ENCODE assay signal across 8 cellular contexts in the genomic region with DNA sequence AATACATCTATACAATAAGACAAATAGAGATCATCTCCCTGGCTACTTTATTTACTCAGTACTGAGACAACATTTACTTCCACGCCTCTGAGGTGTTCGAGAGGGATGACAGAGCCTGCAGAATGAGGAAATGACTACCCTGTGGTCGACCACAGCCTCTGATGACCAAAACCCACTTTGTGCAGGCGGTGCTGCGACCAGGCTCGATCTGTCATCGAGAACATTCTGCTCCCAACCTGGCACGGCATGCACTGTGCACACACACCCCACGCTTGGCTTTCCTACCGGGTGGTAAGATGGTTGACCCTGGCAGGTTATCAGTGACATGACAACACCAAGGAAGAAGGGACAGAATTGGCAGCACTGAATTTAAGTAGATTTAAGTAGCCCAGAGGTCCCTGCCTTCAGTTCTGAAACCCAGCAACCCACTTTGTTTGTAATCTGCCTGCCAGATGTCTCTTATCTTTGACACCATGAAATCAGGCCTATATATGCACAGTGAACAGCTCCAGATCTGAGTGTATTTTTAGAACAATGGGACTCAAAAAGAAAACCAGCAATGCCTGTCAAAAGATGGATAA. TPM values are rescaled to one million over a fixed set of nuclear protein-coding genes. Genes with fewer than 3 reads are reported as not detected.
DNase-seq lines count a peak whose midpoint lies in the region; ATAC-seq and TF ChIP-seq lines count a peak whose summit lies in the region.

No MANE protein-coding gene starts in this region.

- intact Hi-C loops in sigmoid colon (cut with DNase I): loop anchor here (5.0 kb wide), 3 partner anchors 88 to 298 kb away; a partner anchor contains a TSS

- ATAC-seq in GM18867 (IDR thresholded peaks at IDR 0.05; ENCODE audit: unreplicated experiment): peak; percentile 93
- ATAC-seq in HG03066 (IDR thresholded peaks at IDR 0.05; ENCODE audit: low read depth, unreplicated experiment): peak; percentile 93

- H3K9me3 ChIP-seq in AG04450 (ENCODE audit: control insufficient read depth, insufficient read depth, low read length) (no peaks in the 10 kb centered on the region), Peyer's patch (no peaks in the 10 kb centered on the region), sigmoid colon (no peaks in the 10 kb centered on the region)

- peaks cover 0 to 7% (median 7%) of the 10 kb centered on the region in 4 donors for H3K4me1 ChIP-seq in Peyer's patch
- H3K4me1 ChIP-seq in sigmoid colon: peaks cover 0 to 40% (median 31%) of the 10 kb centered on the region in 4 donors

- H3K4me3 ChIP-seq in AG04450 (ENCODE audit: low read depth, low read length): no peak overlapping the region
- no peak overlapping the region for H3K4me3 ChIP-seq in Peyer's patch
- no peak overlapping the region for H3K4me3 ChIP-seq in kidney epithelial cell (ENCODE audit: low read depth, low read length)
- H3K4me3 ChIP-seq in sigmoid colon: no peak overlapping the region

- peak; percentile 59 for DNase-seq in AG04450 (ENCODE audit: low read depth, low spot score)
- DNase-seq in Peyer's patch: peak in 2 of 3 donors; percentile 89 to 93
- DNase-seq in activated naive CD4-positive, alpha-beta T cell treated with anti-CD3 and anti-CD28 coated beads, Interleukin-2, amount 50 U/mL, for 16 hours: peak; percentile 21
- peak; percentile 59 for DNase-seq in kidney epithelial cell (ENCODE audit: low read depth)
- peak; percentile 15 to 16 for DNase-seq in stimulated activated CD8-positive, alpha-beta memory T cell treated with anti-CD3 and anti-CD28 coated beads, Interleukin-4, amount 100 ng/mL, for 1 hour (ENCODE audit: low read depth in 2 of 2, low spot score in 1 of 2)
- no peak for DNase-seq in sigmoid colon

- H3K27ac ChIP-seq in AG04450 (ENCODE audit: low read depth, low read length) (no peak overlapping the region), Peyer's patch (peak overlapping the region; percentile 6 to 72 (median 25)), sigmoid colon (peak overlapping the region in 1 of 4 donors; percentile 63)

- TF ChIP-seq EP300 in sigmoid colon (IDR thresholded peaks at IDR 0.05): no peak

- CTCF ChIA-PET in AG04450 (lab: Charles Lee): interaction anchor here (5.0 kb wide), 1 partner anchor 426 kb away, joined by 43 read pairs; no protein-coding TSS in a partner anchor

- POLR2A ChIA-PET in AG04450 (lab: Yijun Ruan, JAX): interaction anchor here (1.6 kb wide), 1 partner anchor 43 kb away, joined by 3 read pairs; a partner anchor contains a TSS

- no peaks in the 10 kb centered on the region for H3K27me3 ChIP-seq in AG04450 (ENCODE audit: control insufficient read depth, insufficient read depth, low read length)
- no peaks in the 10 kb centered on the region for H3K27me3 ChIP-seq in Peyer's patch
- H3K27me3 ChIP-seq in kidney epithelial cell (ENCODE audit: control insufficient read depth, insufficient read depth, low read length): no peaks in the 10 kb centered on the region
- no peaks in the 10 kb centered on the region for H3K27me3 ChIP-seq in sigmoid colon

- 36 to 40% methylated on average over 10 of the region's 10 CpGs for WGBS in sigmoid colon, 2 donors

- TF ChIP-seq POLR2A in Peyer's patch (IDR thresholded peaks at IDR 0.05) (no peak), sigmoid colon (IDR thresholded peaks at IDR 0.05) (no peak)

- TF ChIP-seq CTCF in AG04450 (IDR thresholded peaks at IDR 0.05; ENCODE audit: low read depth, low read length) (no peak), Peyer's patch (IDR thresholded peaks at IDR 0.05) (no peak), kidney epithelial cell (IDR thresholded peaks at IDR 0.05; ENCODE audit: insufficient read depth, low read length, poor library complexity, severe bottlenecking) (no peak), sigmoid colon (IDR thresholded peaks at IDR 0.05) (no peak)

- H3K36me3 ChIP-seq in Peyer's patch (peaks cover 0 to 23% (median 0%) of the 10 kb centered on the region in 3 donors), kidney epithelial cell (ENCODE audit: control insufficient read depth, insufficient read depth, low read length) (no peaks in the 10 kb centered on the region), sigmoid colon (peaks cover 0 to 47% (median 8%) of the 10 kb centered on the region in 4 donors)

RNA-seq across cellular contexts. Expression of a gene that starts 42.6 kb away (rescaled TPM):
- polyA plus RNA-seq in AG04450 (2011; rRNA removed) (14.7 and 15.1 TPM in 2 replicates), sigmoid colon (10 to 100 TPM in 1 of 3 donors, 1 to 10 TPM in 2; 2.4 to 11.3 (median 4.4) TPM)
- 23.1 and 25.2 TPM in 2 replicates for polyA minus RNA-seq in AG04450 (2011; rRNA and poly(A)+ RNA removed)
- total RNA-seq in Peyer's patch (10 to 100 TPM in 3 of 4 donors, 1 to 10 TPM in 1; 9.3 to 34.7 (median 14.8) TPM), kidney epithelial cell (18.8 and 26.3 TPM in 2 replicates), sigmoid colon (10 to 100 TPM in 3 of 4 donors, 1 to 10 TPM in 1; 9.6 to 11.7 (median 11.0) TPM)

RNA-seq across cellular contexts. Expression of a gene that starts 42.9 kb away (rescaled TPM):
- polyA plus RNA-seq in AG04450 (2011; rRNA removed) (21.5 and 23.7 TPM in 2 replicates), sigmoid colon (10 to 100 TPM; 10.2 to 17.0 (median 12.3) TPM)
- polyA minus RNA-seq in AG04450 (2011; rRNA and poly(A)+ RNA removed): 16.1 and 20.2 TPM in 2 replicates
- total RNA-seq in Peyer's patch (10 to 100 TPM; 44.5 to 55.4 (median 52.4) TPM), kidney epithelial cell (12.7 and 21.1 TPM in 2 replicates), sigmoid colon (10 to 100 TPM; 27.2 to 31.9 (median 29.7) TPM)
